In the genomic region with DNA sequence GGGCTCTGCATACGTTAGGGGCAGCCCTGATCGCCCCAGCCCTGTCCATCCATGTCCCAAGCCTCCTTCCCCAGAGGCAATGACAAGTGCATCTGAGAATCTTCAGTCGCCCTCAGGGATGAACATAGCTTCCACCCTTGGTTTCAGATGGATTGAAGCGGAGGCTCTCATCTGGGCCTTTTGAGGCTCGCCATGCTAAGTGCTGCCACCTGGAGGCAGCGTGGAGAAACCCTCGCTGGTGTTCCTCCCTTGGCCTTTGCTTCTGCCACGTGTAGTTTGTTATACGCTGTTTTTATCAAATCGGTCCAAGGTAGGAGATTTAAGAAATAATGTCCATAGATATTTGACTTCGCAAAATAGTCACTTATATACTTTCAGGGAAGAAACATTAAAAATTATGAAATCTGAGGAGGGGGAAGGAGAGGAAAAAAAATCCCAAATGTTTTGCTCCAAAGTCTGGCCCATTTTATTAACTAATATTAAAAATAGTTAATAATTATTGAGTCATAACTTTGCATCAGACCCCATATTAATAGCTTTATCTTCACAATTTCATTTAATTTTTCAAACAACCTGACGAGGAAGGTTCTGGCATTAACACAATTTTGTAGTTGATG, we compare ENCODE assay signal across 1 cellular context.
TF ChIP-seq lines count a peak whose summit lies in the region.

No MANE protein-coding gene starts in this region.

TF ChIP-seq in K562, 482 proteins besides CTCF, POLR2A, EP300 and RAD21 (continued from another document):
- TF ChIP-seq TFAP4 (CRISPR knock-in tag; IDR thresholded peaks at IDR 0.05; ENCODE audit: borderline replicate concordance) (peak; percentile 52; the same call in 1 of the 2 replicates), MYC (IDR thresholded peaks at IDR 0.05; ENCODE audit: low read depth, low read length) (peak; percentile 90), MYC (CRISPR knock-in tag; IDR thresholded peaks at IDR 0.05; ENCODE audit: borderline replicate concordance, low read depth) (no peak), RBM39 (optimal IDR thresholded peaks at IDR 0.05; ENCODE audit: low read depth, low read length) (peak; percentile 32), RCOR1 (IDR thresholded peaks at IDR 0.05; ENCODE audit: borderline replicate concordance in 1 of 2, low read depth in 2 of 2, low read length in 2 of 2) (peak in 1 of 2 experiments; percentile 46; a peak in 1 of 4 replicates), TEAD4 (IDR thresholded peaks at IDR 0.05; ENCODE audit: low read length) (peak; percentile 19; the same call in 1 of the 2 replicates), TEAD4 (CRISPR knock-in tag; IDR thresholded peaks at IDR 0.05; ENCODE audit: borderline replicate concordance) (no peak), CREM (IDR thresholded peaks at IDR 0.05; ENCODE audit: low read depth) (0 out of 2 replicates have a peak, but pooled peaks have one; percentile 22), GATAD2B (IDR thresholded peaks at IDR 0.05; ENCODE audit: borderline replicate concordance) (no peak), MXI1 (IDR thresholded peaks at IDR 0.05; ENCODE audit: low read depth, low read length) (0 out of 2 replicates have a peak, but pooled peaks have one; percentile 24), ZFX (CRISPR knock-in tag; IDR thresholded peaks at IDR 0.05) (peak; percentile 38; the same call in 1 of the 2 replicates)
- TF ChIP-seq, protein P1, sequence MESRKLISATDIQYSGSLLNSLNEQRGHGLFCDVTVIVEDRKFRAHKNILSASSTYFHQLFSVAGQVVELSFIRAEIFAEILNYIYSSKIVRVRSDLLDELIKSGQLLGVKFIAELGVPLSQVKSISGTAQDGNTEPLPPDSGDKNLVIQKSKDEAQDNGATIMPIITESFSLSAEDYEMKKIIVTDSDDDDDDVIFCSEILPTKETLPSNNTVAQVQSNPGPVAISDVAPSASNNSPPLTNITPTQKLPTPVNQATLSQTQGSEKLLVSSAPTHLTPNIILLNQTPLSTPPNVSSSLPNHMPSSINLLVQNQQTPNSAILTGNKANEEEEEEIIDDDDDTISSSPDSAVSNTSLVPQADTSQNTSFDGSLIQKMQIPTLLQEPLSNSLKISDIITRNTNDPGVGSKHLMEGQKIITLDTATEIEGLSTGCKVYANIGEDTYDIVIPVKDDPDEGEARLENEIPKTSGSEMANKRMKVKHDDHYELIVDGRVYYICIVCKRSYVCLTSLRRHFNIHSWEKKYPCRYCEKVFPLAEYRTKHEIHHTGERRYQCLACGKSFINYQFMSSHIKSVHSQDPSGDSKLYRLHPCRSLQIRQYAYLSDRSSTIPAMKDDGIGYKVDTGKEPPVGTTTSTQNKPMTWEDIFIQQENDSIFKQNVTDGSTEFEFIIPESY (CRISPR knock-in tag; IDR thresholded peaks at IDR 0.05): 0 out of 2 replicates have a peak, but pooled peaks have one; percentile 11
